Comparison of ENCODE assay signal across 10 cellular contexts in genomic region chr10:78515037-78515872, GRCh38.
DNase-seq lines count a peak whose midpoint lies in the region; ATAC-seq and TF ChIP-seq lines count a peak whose summit lies in the region.
"Had no signal": no experiment of that assay in that cellular context is flagged by ENCODE, and none has a peak within 500 bp of the region (broad histone marks: within the 10 kb centered on the region; RNA-seq: fewer than 3 reads in every experiment).

No MANE protein-coding gene starts in this region.

- no peaks in the 10 kb centered on the region for H3K9me3 ChIP-seq in SK-N-SH
- no peaks in the 10 kb centered on the region for H3K9me3 ChIP-seq in sigmoid colon

- H3K27me3 ChIP-seq in SK-N-SH (ENCODE audit: insufficient read depth) = no peaks in the 10 kb centered on the region
- no peaks in the 10 kb centered on the region for H3K27me3 ChIP-seq in sigmoid colon

- ATAC-seq in left lobe of liver = no peak
- ATAC-seq in HG03378 (IDR thresholded peaks at IDR 0.05; ENCODE audit: unreplicated experiment) = no peak

- DNase-seq in G401 (ENCODE audit: low spot score) (peak; percentile 35), SK-N-SH (peak; percentile 51), left lobe of liver (ENCODE audit: low spot score) (peak; percentile 23), sigmoid colon (no peak), NCI-H345 treated with DMSO at 0.1 percent for 48 hours (lab: John Stamatoyannopoulos, UW; ENCODE audit: unreplicated experiment) (no peak), hippocampal formation (lab: John Stamatoyannopoulos, UW) (no peak)
- no peak for DNase-seq in activated T-helper 2 cell treated with anti-CD3 and anti-CD28 coated beads, Interferon-gamma antibody, Interleukin-2, Interleukin-4, amounts not matched to agents 10 μg/mL and 5 μg/mL and 100 μg/mL, durations not matched to agents 14 hours and 24 hours and 36 hours (ENCODE audit: low spot score)
- DNase-seq: GDM1, glutamatergic neuron had no signal

- H3K36me3 Mint-ChIP-seq in activated T-helper 2 cell treated with anti-CD3 and anti-CD28 coated beads, Interferon-gamma antibody, Interleukin-2, Interleukin-4, amounts not matched to agents 10 μg/mL and 5 μg/mL and 100 μg/mL, durations not matched to agents 14 hours and 24 hours and 36 hours (ENCODE audit: low read depth) = no peaks in the 10 kb centered on the region

- H3K4me3 Mint-ChIP-seq in activated T-helper 2 cell treated with anti-CD3 and anti-CD28 coated beads, Interferon-gamma antibody, Interleukin-2, Interleukin-4, amounts not matched to agents 10 μg/mL and 5 μg/mL and 100 μg/mL, durations not matched to agents 14 hours and 24 hours and 36 hours (ENCODE audit: low read depth) = no peak overlapping the region

- intact Hi-C loops in sigmoid colon (cut with DNase I) = no loop called here
- intact Hi-C loops in activated T-helper 2 cell treated with anti-CD3 and anti-CD28 coated beads, Interferon-gamma antibody, Interleukin-2, Interleukin-4, amounts not matched to agents 10 μg/mL and 5 μg/mL and 100 μg/mL, durations not matched to agents 14 hours and 24 hours and 36 hours (cut with micrococcal nuclease) = no loop called here

- H3K27ac ChIP-seq in SK-N-SH (ENCODE audit: low read depth in 2 of 2, low read length in 1 of 2) = peak overlapping the region in 1 of 2 experiments; percentile 85; a peak in 2 of 4 replicates
- peak overlapping the region; percentile 46 to 64 (median 56) for H3K27ac ChIP-seq in sigmoid colon

- H3K79me2 ChIP-seq in SK-N-SH (ENCODE audit: insufficient read depth) = no peaks in the 10 kb centered on the region

- no peak overlapping the region for H2AFZ ChIP-seq in SK-N-SH (ENCODE audit: low read depth)

- TF ChIP-seq POLR2A in sigmoid colon (IDR thresholded peaks at IDR 0.05) = no peak

- no peaks in the 10 kb centered on the region for H4K20me1 ChIP-seq in SK-N-SH (ENCODE audit: insufficient read depth)

- POLR2A ChIA-PET in SK-N-SH (lab: Yijun Ruan, JAX) = interaction anchor here (1.9 kb wide), 1 partner anchor 43 kb away, joined by 8 read pairs; no protein-coding TSS in a partner anchor

- no peaks in the 10 kb centered on the region for H3K9me2 ChIP-seq in SK-N-SH

- CTCF ChIA-PET in SK-N-SH (lab: Yijun Ruan, JAX) = interaction anchor here (1.1 kb wide), 1 partner anchor 13 kb away, joined by 3 read pairs; no protein-coding TSS in a partner anchor

- no peaks in the 10 kb centered on the region for H3F3A ChIP-seq in SK-N-SH (replicated peaks; ENCODE audit: insufficient read depth)

- no peak overlapping the region for H3K4me3 ChIP-seq in SK-N-SH (ENCODE audit: low read depth in 2 of 2, low read length in 1 of 2)
- no peak overlapping the region for H3K4me3 ChIP-seq in sigmoid colon

- TF ChIP-seq RAD21 in SK-N-SH (IDR thresholded peaks at IDR 0.05; ENCODE audit: low read length) = peak; percentile 18

- H3K4me2 ChIP-seq in SK-N-SH = no peak overlapping the region

- TF ChIP-seq CTCF in SK-N-SH (IDR thresholded peaks at IDR 0.05) (no peak), sigmoid colon (IDR thresholded peaks at IDR 0.05) (no peak)

- H3K36me3 ChIP-seq in SK-N-SH (replicated peaks in 1 of 2; ENCODE audit: control insufficient read depth in 1 of 2, insufficient read depth in 2 of 2, low read length in 1 of 2) (no peaks in the 10 kb centered on the region), sigmoid colon (no peaks in the 10 kb centered on the region)

- no peaks in the 10 kb centered on the region for H3K4me1 Mint-ChIP-seq in activated T-helper 2 cell treated with anti-CD3 and anti-CD28 coated beads, Interferon-gamma antibody, Interleukin-2, Interleukin-4, amounts not matched to agents 10 μg/mL and 5 μg/mL and 100 μg/mL, durations not matched to agents 14 hours and 24 hours and 36 hours (ENCODE audit: low read depth)

- peaks cover 4% of the 10 kb centered on the region for H3K27me3 Mint-ChIP-seq in activated T-helper 2 cell treated with anti-CD3 and anti-CD28 coated beads, Interferon-gamma antibody, Interleukin-2, Interleukin-4, amounts not matched to agents 10 μg/mL and 5 μg/mL and 100 μg/mL, durations not matched to agents 14 hours and 24 hours and 36 hours (ENCODE audit: low read depth)

- H3K9ac ChIP-seq in SK-N-SH = no peak overlapping the region

- no peak overlapping the region for H3K27ac Mint-ChIP-seq in activated T-helper 2 cell treated with anti-CD3 and anti-CD28 coated beads, Interferon-gamma antibody, Interleukin-2, Interleukin-4, amounts not matched to agents 10 μg/mL and 5 μg/mL and 100 μg/mL, durations not matched to agents 14 hours and 24 hours and 36 hours

- in situ Hi-C loops in G401 (cut with HindIII; ENCODE audit: low sequenced_read_pairs) = no loop called here

- WGBS in SK-N-SH (ENCODE audit: low lambda C conversion rate) = 70% methylated on average over 9 of the region's 10 CpGs
- 81 to 83% methylated on average over 10 of the region's 10 CpGs for WGBS in sigmoid colon, 2 donors

- H3K4me1 ChIP-seq in SK-N-SH (ENCODE audit: control insufficient read depth in 1 of 2, insufficient read depth in 2 of 2, low read depth in 1 of 2, low read length in 1 of 2) (peaks cover 0 to 46% of the 10 kb centered on the region in 2 experiments; a peak in 2 of 4 replicates), sigmoid colon (peaks cover 0 to 72% (median 62%) of the 10 kb centered on the region in 4 donors)

- peak in 1 of 2 experiments; percentile 66; a peak in 1 of 4 replicates for TF ChIP-seq EP300 in SK-N-SH (IDR thresholded peaks at IDR 0.05; ENCODE audit: borderline replicate concordance in 1 of 2, low read depth in 1 of 2, low read length in 1 of 2)
- TF ChIP-seq EP300 in sigmoid colon (IDR thresholded peaks at IDR 0.05) = no peak

- H3K9me3 Mint-ChIP-seq in activated T-helper 2 cell treated with anti-CD3 and anti-CD28 coated beads, Interferon-gamma antibody, Interleukin-2, Interleukin-4, amounts not matched to agents 10 μg/mL and 5 μg/mL and 100 μg/mL, durations not matched to agents 14 hours and 24 hours and 36 hours = no peaks in the 10 kb centered on the region

TF ChIP-seq in SK-N-SH, 30 proteins besides CTCF, POLR2A, EP300 and RAD21:
- no peak for TF ChIP-seq CHD2 (IDR thresholded peaks at IDR 0.05; ENCODE audit: low read length, partially characterized antibody)
- TF ChIP-seq TAF1 (IDR thresholded peaks at IDR 0.05; ENCODE audit: borderline replicate concordance, low read depth, low read length) = no peak
- no peak for TF ChIP-seq JUND (IDR thresholded peaks at IDR 0.05)
- TF ChIP-seq SMC3 (IDR thresholded peaks at IDR 0.05; ENCODE audit: low read depth, low read length) = 0 out of 2 replicates have a peak, but pooled peaks have one; percentile 6

Comparison
In these comparisons a context has a peak if more than half of its experiments do, and no peak if none do; other contexts are left out.
1. DNase-seq: peak in G401 (single experiment), SK-N-SH (single experiment) and left lobe of liver (single experiment); none in sigmoid colon (single experiment), NCI-H345 treated with DMSO at 0.1 percent for 48 hours (single experiment), hippocampal formation (0 of 2) and activated T-helper 2 cell treated with anti-CD3 and anti-CD28 coated beads, Interferon-gamma antibody, Interleukin-2, Interleukin-4, amounts not matched to agents 10 μg/mL and 5 μg/mL and 100 μg/mL, durations not matched to agents 14 hours and 24 hours and 36 hours (single experiment).